ENCODE assay signal across 1 cellular context in the genomic region with DNA sequence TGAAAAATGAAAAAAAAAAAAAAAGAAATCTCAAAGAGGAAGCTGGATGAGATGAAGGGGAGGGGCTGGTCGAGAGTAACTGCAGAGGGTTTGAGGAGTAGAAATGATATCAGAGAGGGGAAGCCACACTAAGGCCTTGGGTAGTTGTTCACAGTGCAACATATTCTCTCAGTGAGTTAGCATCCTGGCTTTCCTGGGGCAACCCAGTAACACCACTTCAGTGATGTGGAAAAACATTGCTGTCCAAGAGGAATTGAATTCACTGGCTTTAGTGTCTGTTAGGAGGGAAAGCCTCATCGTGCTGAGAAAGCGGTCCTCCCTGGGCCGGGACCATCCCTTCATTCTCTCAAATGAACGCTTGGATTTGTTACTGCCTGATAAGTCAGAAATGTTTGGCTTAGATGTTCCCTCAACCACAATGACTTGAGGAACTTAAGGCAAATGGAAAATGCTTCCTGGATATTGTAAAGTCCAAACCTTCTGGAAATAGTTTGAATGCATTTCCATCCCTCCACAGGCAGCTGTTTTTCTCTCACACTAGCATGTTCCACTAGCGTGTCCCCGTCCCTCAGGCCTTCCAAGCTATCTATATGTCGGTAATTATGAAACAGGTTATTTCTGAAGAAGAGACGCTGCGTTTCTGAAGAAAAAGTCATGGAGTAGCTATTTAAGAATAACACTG.
TF ChIP-seq lines count a peak whose summit lies in the region.

No MANE protein-coding gene starts in this region.

TF ChIP-seq in IMR-90, 13 proteins besides CTCF, POLR2A, EP300 and RAD21:
- no peak for TF ChIP-seq MXI1 (IDR thresholded peaks at IDR 0.05; ENCODE audit: borderline replicate concordance, low read depth, low read length)
- TF ChIP-seq MAFK (IDR thresholded peaks at IDR 0.05; ENCODE audit: low read depth, low read length): no peak
- TF ChIP-seq, protein P1, sequence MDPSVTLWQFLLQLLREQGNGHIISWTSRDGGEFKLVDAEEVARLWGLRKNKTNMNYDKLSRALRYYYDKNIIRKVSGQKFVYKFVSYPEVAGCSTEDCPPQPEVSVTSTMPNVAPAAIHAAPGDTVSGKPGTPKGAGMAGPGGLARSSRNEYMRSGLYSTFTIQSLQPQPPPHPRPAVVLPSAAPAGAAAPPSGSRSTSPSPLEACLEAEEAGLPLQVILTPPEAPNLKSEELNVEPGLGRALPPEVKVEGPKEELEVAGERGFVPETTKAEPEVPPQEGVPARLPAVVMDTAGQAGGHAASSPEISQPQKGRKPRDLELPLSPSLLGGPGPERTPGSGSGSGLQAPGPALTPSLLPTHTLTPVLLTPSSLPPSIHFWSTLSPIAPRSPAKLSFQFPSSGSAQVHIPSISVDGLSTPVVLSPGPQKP (IDR thresholded peaks at IDR 0.05; ENCODE audit: borderline replicate concordance, low read depth, low read length): no peak
- no peak for TF ChIP-seq CHD1 (IDR thresholded peaks at IDR 0.05; ENCODE audit: low read depth, low read length)
- no peak for TF ChIP-seq BHLHE40 (IDR thresholded peaks at IDR 0.05; ENCODE audit: low read depth, low read length)
- TF ChIP-seq RFX5 (IDR thresholded peaks at IDR 0.05; ENCODE audit: low read depth, low read length): no peak
- TF ChIP-seq, protein P2, sequence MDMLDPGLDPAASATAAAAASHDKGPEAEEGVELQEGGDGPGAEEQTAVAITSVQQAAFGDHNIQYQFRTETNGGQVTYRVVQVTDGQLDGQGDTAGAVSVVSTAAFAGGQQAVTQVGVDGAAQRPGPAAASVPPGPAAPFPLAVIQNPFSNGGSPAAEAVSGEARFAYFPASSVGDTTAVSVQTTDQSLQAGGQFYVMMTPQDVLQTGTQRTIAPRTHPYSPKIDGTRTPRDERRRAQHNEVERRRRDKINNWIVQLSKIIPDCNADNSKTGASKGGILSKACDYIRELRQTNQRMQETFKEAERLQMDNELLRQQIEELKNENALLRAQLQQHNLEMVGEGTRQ (IDR thresholded peaks at IDR 0.05; ENCODE audit: low read depth, low read length): no peak
- no peak for TF ChIP-seq FOS (IDR thresholded peaks at IDR 0.05; ENCODE audit: low read depth, low read length)
- no peak for TF ChIP-seq NFE2L2 (IDR thresholded peaks at IDR 0.05; ENCODE audit: low read depth, low read length)
- no peak for TF ChIP-seq RCOR1 (IDR thresholded peaks at IDR 0.05; ENCODE audit: insufficient replicate concordance, low read length)
- no peak for TF ChIP-seq MAZ (IDR thresholded peaks at IDR 0.05; ENCODE audit: borderline replicate concordance, low read depth, low read length)
